9 cellular contexts compared by ENCODE assay signal in the genomic region with DNA sequence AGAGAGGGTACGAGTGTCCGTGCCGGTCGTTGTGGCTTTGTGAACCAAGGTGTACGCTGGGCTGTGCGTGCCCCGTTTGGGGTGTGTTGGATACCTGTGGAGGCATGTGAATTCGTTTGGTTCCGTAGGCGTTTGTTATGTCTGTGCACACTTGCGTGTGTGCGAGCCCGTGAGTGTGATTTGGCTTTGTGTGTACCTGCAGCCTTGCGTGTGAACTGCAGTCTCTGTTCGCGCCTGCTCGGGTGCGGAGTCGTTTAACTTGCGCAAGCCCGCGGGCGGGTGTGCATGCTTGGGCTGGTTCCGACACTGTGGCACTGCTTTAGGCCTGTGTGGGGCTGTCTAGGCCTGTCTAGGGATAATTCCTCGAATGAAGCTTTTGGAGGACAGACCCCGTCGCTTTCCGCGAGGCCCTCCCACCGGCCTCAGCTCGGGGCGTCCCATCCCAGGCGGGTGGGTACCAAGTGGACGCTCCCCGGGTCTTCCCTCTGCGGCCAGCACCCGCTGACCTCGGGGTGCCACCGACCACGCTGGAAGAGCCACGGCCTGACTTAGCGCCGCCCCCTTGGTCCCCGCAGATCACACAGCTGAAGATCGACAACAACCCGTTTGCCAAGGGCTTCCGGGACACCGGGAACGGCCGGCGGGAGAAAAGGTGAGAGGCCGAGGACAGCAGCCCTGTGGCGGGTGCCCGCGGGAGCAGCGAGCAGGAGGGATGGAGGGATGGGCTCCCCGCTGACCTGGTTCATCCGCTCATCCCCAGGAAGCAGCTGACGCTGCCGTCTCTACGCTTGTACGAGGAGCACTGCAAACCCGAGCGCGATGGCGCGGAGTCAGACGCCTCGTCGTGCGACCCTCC. TPM values are rescaled to one million over a fixed set of nuclear protein-coding genes. Genes with fewer than 3 reads are reported as not detected.
DNase-seq lines count a peak whose midpoint lies in the region; ATAC-seq, FAIRE-seq and TF ChIP-seq lines count a peak whose summit lies in the region.
"Had no signal": no experiment of that assay in that cellular context is flagged by ENCODE, and none has a peak within 500 bp of the region (broad histone marks: within the 10 kb centered on the region; RNA-seq: fewer than 3 reads in every experiment).

No MANE protein-coding gene starts in this region.

- TF ChIP-seq CTCF in kidney (IDR thresholded peaks at IDR 0.05; ENCODE audit: borderline replicate concordance, extremely low read depth, insufficient read depth), result no peak
- no peak for TF ChIP-seq CTCF in suprapubic skin (IDR thresholded peaks at IDR 0.05)

- intact Hi-C loops in activated CD4-positive, alpha-beta T cell treated with anti-CD3 and anti-CD28 coated beads for 36 hours (cut with DNase I, micrococcal nuclease), result loop anchor here (1.0 to 5.0 kb wide), 2 partner anchors 49 to 682 kb away; no protein-coding TSS in a partner anchor
- intact Hi-C loops in kidney (cut with DNase I), result loop anchor here (5.0 kb wide), 1 partner anchor 402 kb away; no protein-coding TSS in a partner anchor

- H3K4me1 Mint-ChIP-seq in activated CD4-positive, alpha-beta T cell treated with anti-CD3 and anti-CD28 coated beads for 36 hours, result peaks cover 30% of the 10 kb centered on the region
- H3K4me1 Mint-ChIP-seq in activated naive CD8-positive, alpha-beta T cell treated with anti-CD3 and anti-CD28 coated beads, Interleukin-2, amount 10 ng/mL, durations not matched to agents 7 days and 5 days, result peaks cover 20% of the 10 kb centered on the region

- peaks cover 7 to 22% of the 10 kb centered on the region in 2 donors for H3K36me3 ChIP-seq in kidney (ENCODE audit: control insufficient read depth in 1 of 2, insufficient read depth in 2 of 2, low read length in 2 of 2)
- H3K36me3 ChIP-seq in suprapubic skin, result no peaks in the 10 kb centered on the region

- H3K9me3 Mint-ChIP-seq in activated CD4-positive, alpha-beta T cell treated with anti-CD3 and anti-CD28 coated beads for 36 hours (ENCODE audit: low read depth), result no peaks in the 10 kb centered on the region
- H3K9me3 Mint-ChIP-seq in activated naive CD8-positive, alpha-beta T cell treated with anti-CD3 and anti-CD28 coated beads, Interleukin-2, amount 10 ng/mL, durations not matched to agents 7 days and 5 days, result no peaks in the 10 kb centered on the region

- WGBS in suprapubic skin, result 57% methylated on average over 25 of the region's 71 CpGs

- H3K27ac ChIP-seq in kidney (ENCODE audit: low read depth in 2 of 2, low read length in 2 of 2) (peak overlapping the region; percentile 81 to 90), suprapubic skin (no peak overlapping the region)

- H3K27ac Mint-ChIP-seq in activated CD4-positive, alpha-beta T cell treated with anti-CD3 and anti-CD28 coated beads for 36 hours, result no peak overlapping the region
- H3K27ac Mint-ChIP-seq in activated naive CD8-positive, alpha-beta T cell treated with anti-CD3 and anti-CD28 coated beads, Interleukin-2, amount 10 ng/mL, durations not matched to agents 7 days and 5 days, result no peak overlapping the region

- peak overlapping the region; percentile 19 for H3K4me3 Mint-ChIP-seq in activated CD4-positive, alpha-beta T cell treated with anti-CD3 and anti-CD28 coated beads for 36 hours
- peak overlapping the region; percentile 61 for H3K4me3 Mint-ChIP-seq in activated naive CD8-positive, alpha-beta T cell treated with anti-CD3 and anti-CD28 coated beads, Interleukin-2, amount 10 ng/mL, durations not matched to agents 7 days and 5 days

- H3K27me3 ChIP-seq in suprapubic skin, result peaks cover 91% of the 10 kb centered on the region

- no peaks in the 10 kb centered on the region for H3K36me3 Mint-ChIP-seq in activated CD4-positive, alpha-beta T cell treated with anti-CD3 and anti-CD28 coated beads for 36 hours (ENCODE audit: low read depth)
- H3K36me3 Mint-ChIP-seq in activated naive CD8-positive, alpha-beta T cell treated with anti-CD3 and anti-CD28 coated beads, Interleukin-2, amount 10 ng/mL, durations not matched to agents 7 days and 5 days, result no peaks in the 10 kb centered on the region

- TF ChIP-seq EP300 in suprapubic skin (IDR thresholded peaks at IDR 0.05), result no peak

- H3K9ac ChIP-seq in kidney (ENCODE audit: low read length in 2 of 2), result peak overlapping the region; percentile 78 to 82

- no peaks in the 10 kb centered on the region for H3K9me3 ChIP-seq in kidney (ENCODE audit: control insufficient read depth in 1 of 2, low read length in 2 of 2)
- H3K9me3 ChIP-seq in suprapubic skin, result no peaks in the 10 kb centered on the region
- H3K9me3 ChIP-seq: HAP-1 had no signal

- FAIRE-seq in kidney (lab: Jason Lieb, UNC), result no peak

- ATAC-seq in activated CD4-positive, alpha-beta T cell treated with anti-CD3 and anti-CD28 coated beads for 36 hours, result no peak
- no peak for ATAC-seq in activated naive CD8-positive, alpha-beta T cell treated with anti-CD3 and anti-CD28 coated beads, Interleukin-2, amount 10 ng/mL, durations not matched to agents 7 days and 5 days (ENCODE audit: low read depth)
- ATAC-seq in HG02938 (IDR thresholded peaks at IDR 0.05; ENCODE audit: unreplicated experiment) (no peak), GM21717 (IDR thresholded peaks at IDR 0.05; ENCODE audit: unreplicated experiment) (no peak)

- peaks cover 64% of the 10 kb centered on the region for H3K27me3 Mint-ChIP-seq in activated CD4-positive, alpha-beta T cell treated with anti-CD3 and anti-CD28 coated beads for 36 hours
- peaks cover 75% of the 10 kb centered on the region for H3K27me3 Mint-ChIP-seq in activated naive CD8-positive, alpha-beta T cell treated with anti-CD3 and anti-CD28 coated beads, Interleukin-2, amount 10 ng/mL, durations not matched to agents 7 days and 5 days

- POLR2A ChIA-PET in activated CD4-positive, alpha-beta T cell treated with anti-CD3 and anti-CD28 coated beads for 36 hours (lab: Charles Lee), result no interaction called here
- POLR2A ChIA-PET in activated naive CD8-positive, alpha-beta T cell treated with anti-CD3 and anti-CD28 coated beads, Interleukin-2, amount 10 ng/mL, durations not matched to agents 7 days and 5 days (lab: Charles Lee), result no interaction called here

- DNase-seq in activated CD4-positive, alpha-beta T cell treated with anti-CD3 and anti-CD28 coated beads for 36 hours, result peak; percentile 37
- no peak for DNase-seq in activated CD4-positive, alpha-beta T cell treated with anti-CD3 and anti-CD28 coated beads, Interleukin-2, amount 50 U/mL, for 48 hours
- DNase-seq in activated naive CD8-positive, alpha-beta T cell treated with anti-CD3 and anti-CD28 coated beads, Interleukin-2, amount 10 ng/mL, durations not matched to agents 7 days and 5 days, result no peak
- DNase-seq in kidney, result peak; percentile 74
- no peak for DNase-seq in suprapubic skin (ENCODE audit: low spot score in 2 of 2)
- no peak for DNase-seq in AG20443 (ENCODE audit: low spot score)

- no peak for TF ChIP-seq POLR2A in suprapubic skin (IDR thresholded peaks at IDR 0.05)

- H3K4me1 ChIP-seq in kidney (ENCODE audit: control insufficient read depth in 1 of 2, insufficient read depth in 1 of 2, low read depth in 1 of 2, low read length in 2 of 2) (peaks cover 4 to 26% of the 10 kb centered on the region in 2 donors), suprapubic skin (peaks cover 53% of the 10 kb centered on the region)

- peak overlapping the region; percentile 80 to 87 for H3K4me3 ChIP-seq in kidney (ENCODE audit: low read length in 2 of 2)
- H3K4me3 ChIP-seq in suprapubic skin, result peak overlapping the region; percentile 21
- H3K4me3 ChIP-seq: HAP-1 had no signal

- CTCF ChIA-PET in activated CD4-positive, alpha-beta T cell treated with anti-CD3 and anti-CD28 coated beads for 36 hours (lab: Charles Lee), result interaction anchor here (1.1 kb wide), 1 partner anchor 10 kb away, joined by 5 read pairs; no protein-coding TSS in a partner anchor

RNA-seq across cellular contexts. Expression of a gene that starts 4.4 kb away (rescaled TPM):
- total RNA-seq in activated CD4-positive, alpha-beta T cell treated with anti-CD3 and anti-CD28 coated beads for 36 hours, result not detected
- not detected for total RNA-seq in activated naive CD8-positive, alpha-beta T cell treated with anti-CD3 and anti-CD28 coated beads, Interleukin-2, amount 10 ng/mL, durations not matched to agents 7 days and 5 days
- total RNA-seq in kidney (66.4 TPM), suprapubic skin (1 to 10 TPM; 2.2 to 3.1 (median 2.8) TPM)
- polyA plus RNA-seq in kidney (ENCODE audit: insufficient read depth, low read depth, low replicate concordance), result 122 TPM

RNA-seq across cellular contexts. Expression of a gene that starts 48.1 kb away (rescaled TPM):
- total RNA-seq in activated CD4-positive, alpha-beta T cell treated with anti-CD3 and anti-CD28 coated beads for 36 hours, result not detected
- not detected for total RNA-seq in activated naive CD8-positive, alpha-beta T cell treated with anti-CD3 and anti-CD28 coated beads, Interleukin-2, amount 10 ng/mL, durations not matched to agents 7 days and 5 days
- total RNA-seq in kidney, result not detected
- polyA plus RNA-seq in kidney (ENCODE audit: insufficient read depth, low read depth, low replicate concordance), result not detected
- total RNA-seq in suprapubic skin, result under 1 TPM in 2 of 4 donors, not detected in 2; 0.30 to 0.56 TPM

Comparison
In these comparisons a context has a peak if more than half of its experiments do, and no peak if none do; other contexts are left out.
1. DNase-seq: peak in activated CD4-positive, alpha-beta T cell treated with anti-CD3 and anti-CD28 coated beads for 36 hours (single experiment) and kidney (single experiment); none in activated CD4-positive, alpha-beta T cell treated with anti-CD3 and anti-CD28 coated beads, Interleukin-2, amount 50 U/mL, for 48 hours (0 of 2), activated naive CD8-positive, alpha-beta T cell treated with anti-CD3 and anti-CD28 coated beads, Interleukin-2, amount 10 ng/mL, durations not matched to agents 7 days and 5 days (single experiment), suprapubic skin (0 of 2) and AG20443 (single experiment).
2. RNA of a gene that starts 4.4 kb away (total RNA-seq): 66.4 TPM in kidney (single experiment); 2.2 to 3.1 TPM in suprapubic skin, not detected in activated naive CD8-positive, alpha-beta T cell treated with anti-CD3 and anti-CD28 coated beads, Interleukin-2, amount 10 ng/mL, durations not matched to agents 7 days and 5 days and not detected in activated CD4-positive, alpha-beta T cell treated with anti-CD3 and anti-CD28 coated beads for 36 hours; every median in the first group is over 10 times any median in the second.